In genomic region chr6:157726892-157727628, GRCh38 we compare ENCODE assay signal across 1 cellular context.
A peak's percentile ranks its signal among the peaks of the same experiment; 100 is the strongest.
TF ChIP-seq lines count a peak whose summit lies in the region.

No MANE protein-coding gene starts in this region.

TF ChIP-seq in HepG2, 621 proteins besides CTCF, POLR2A, EP300 and RAD21 (continued from another document and continues in another):
- no peak for TF ChIP-seq ZBTB20 (CRISPR knock-in tag; IDR thresholded peaks at IDR 0.05; ENCODE audit: borderline replicate concordance, low read depth)
- TF ChIP-seq ZBTB21 (CRISPR knock-in tag; IDR thresholded peaks at IDR 0.05): no peak
- no peak for TF ChIP-seq ZNF703 (CRISPR knock-in tag; IDR thresholded peaks at IDR 0.05; ENCODE audit: borderline replicate concordance)
- no peak for TF ChIP-seq SP2 (CRISPR knock-in tag; IDR thresholded peaks at IDR 0.05)
- TF ChIP-seq ZNF678 (CRISPR knock-in tag; IDR thresholded peaks at IDR 0.05): no peak
- TF ChIP-seq, protein P1, sequence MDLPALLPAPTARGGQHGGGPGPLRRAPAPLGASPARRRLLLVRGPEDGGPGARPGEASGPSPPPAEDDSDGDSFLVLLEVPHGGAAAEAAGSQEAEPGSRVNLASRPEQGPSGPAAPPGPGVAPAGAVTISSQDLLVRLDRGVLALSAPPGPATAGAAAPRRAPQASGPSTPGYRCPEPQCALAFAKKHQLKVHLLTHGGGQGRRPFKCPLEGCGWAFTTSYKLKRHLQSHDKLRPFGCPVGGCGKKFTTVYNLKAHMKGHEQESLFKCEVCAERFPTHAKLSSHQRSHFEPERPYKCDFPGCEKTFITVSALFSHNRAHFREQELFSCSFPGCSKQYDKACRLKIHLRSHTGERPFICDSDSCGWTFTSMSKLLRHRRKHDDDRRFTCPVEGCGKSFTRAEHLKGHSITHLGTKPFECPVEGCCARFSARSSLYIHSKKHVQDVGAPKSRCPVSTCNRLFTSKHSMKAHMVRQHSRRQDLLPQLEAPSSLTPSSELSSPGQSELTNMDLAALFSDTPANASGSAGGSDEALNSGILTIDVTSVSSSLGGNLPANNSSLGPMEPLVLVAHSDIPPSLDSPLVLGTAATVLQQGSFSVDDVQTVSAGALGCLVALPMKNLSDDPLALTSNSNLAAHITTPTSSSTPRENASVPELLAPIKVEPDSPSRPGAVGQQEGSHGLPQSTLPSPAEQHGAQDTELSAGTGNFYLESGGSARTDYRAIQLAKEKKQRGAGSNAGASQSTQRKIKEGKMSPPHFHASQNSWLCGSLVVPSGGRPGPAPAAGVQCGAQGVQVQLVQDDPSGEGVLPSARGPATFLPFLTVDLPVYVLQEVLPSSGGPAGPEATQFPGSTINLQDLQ (CRISPR knock-in tag; IDR thresholded peaks at IDR 0.05): no peak
- TF ChIP-seq BCL6 (CRISPR knock-in tag; IDR thresholded peaks at IDR 0.05): 0 out of 2 replicates have a peak, but pooled peaks have one; percentile 2
- TF ChIP-seq TEAD2 (CRISPR knock-in tag; IDR thresholded peaks at IDR 0.05): no peak
- TF ChIP-seq, protein P2, sequence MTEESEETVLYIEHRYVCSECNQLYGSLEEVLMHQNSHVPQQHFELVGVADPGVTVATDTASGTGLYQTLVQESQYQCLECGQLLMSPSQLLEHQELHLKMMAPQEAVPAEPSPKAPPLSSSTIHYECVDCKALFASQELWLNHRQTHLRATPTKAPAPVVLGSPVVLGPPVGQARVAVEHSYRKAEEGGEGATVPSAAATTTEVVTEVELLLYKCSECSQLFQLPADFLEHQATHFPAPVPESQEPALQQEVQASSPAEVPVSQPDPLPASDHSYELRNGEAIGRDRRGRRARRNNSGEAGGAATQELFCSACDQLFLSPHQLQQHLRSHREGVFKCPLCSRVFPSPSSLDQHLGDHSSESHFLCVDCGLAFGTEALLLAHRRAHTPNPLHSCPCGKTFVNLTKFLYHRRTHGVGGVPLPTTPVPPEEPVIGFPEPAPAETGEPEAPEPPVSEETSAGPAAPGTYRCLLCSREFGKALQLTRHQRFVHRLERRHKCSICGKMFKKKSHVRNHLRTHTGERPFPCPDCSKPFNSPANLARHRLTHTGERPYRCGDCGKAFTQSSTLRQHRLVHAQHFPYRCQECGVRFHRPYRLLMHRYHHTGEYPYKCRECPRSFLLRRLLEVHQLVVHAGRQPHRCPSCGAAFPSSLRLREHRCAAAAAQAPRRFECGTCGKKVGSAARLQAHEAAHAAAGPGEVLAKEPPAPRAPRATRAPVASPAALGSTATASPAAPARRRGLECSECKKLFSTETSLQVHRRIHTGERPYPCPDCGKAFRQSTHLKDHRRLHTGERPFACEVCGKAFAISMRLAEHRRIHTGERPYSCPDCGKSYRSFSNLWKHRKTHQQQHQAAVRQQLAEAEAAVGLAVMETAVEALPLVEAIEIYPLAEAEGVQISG (CRISPR knock-in tag; IDR thresholded peaks at IDR 0.05): no peak
- TF ChIP-seq ZBTB7A (CRISPR knock-in tag; IDR thresholded peaks at IDR 0.05): no peak
- TF ChIP-seq GZF1 (CRISPR knock-in tag; IDR thresholded peaks at IDR 0.05): no peak
- TF ChIP-seq, protein P3, sequence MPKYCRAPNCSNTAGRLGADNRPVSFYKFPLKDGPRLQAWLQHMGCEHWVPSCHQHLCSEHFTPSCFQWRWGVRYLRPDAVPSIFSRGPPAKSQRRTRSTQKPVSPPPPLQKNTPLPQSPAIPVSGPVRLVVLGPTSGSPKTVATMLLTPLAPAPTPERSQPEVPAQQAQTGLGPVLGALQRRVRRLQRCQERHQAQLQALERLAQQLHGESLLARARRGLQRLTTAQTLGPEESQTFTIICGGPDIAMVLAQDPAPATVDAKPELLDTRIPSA (CRISPR knock-in tag; IDR thresholded peaks at IDR 0.05; ENCODE audit: borderline replicate concordance): no peak
- TF ChIP-seq, protein P4, sequence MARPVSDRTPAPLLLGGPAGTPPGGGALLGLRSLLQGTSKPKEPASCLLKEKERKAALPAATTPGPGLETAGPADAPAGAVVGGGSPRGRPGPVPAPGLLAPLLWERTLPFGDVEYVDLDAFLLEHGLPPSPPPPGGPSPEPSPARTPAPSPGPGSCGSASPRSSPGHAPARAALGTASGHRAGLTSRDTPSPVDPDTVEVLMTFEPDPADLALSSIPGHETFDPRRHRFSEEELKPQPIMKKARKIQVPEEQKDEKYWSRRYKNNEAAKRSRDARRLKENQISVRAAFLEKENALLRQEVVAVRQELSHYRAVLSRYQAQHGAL (CRISPR knock-in tag; IDR thresholded peaks at IDR 0.05; ENCODE audit: not compliant biosample characterization): no peak
- no peak for TF ChIP-seq EED (CRISPR knock-in tag; IDR thresholded peaks at IDR 0.05)
- TF ChIP-seq, protein P5, sequence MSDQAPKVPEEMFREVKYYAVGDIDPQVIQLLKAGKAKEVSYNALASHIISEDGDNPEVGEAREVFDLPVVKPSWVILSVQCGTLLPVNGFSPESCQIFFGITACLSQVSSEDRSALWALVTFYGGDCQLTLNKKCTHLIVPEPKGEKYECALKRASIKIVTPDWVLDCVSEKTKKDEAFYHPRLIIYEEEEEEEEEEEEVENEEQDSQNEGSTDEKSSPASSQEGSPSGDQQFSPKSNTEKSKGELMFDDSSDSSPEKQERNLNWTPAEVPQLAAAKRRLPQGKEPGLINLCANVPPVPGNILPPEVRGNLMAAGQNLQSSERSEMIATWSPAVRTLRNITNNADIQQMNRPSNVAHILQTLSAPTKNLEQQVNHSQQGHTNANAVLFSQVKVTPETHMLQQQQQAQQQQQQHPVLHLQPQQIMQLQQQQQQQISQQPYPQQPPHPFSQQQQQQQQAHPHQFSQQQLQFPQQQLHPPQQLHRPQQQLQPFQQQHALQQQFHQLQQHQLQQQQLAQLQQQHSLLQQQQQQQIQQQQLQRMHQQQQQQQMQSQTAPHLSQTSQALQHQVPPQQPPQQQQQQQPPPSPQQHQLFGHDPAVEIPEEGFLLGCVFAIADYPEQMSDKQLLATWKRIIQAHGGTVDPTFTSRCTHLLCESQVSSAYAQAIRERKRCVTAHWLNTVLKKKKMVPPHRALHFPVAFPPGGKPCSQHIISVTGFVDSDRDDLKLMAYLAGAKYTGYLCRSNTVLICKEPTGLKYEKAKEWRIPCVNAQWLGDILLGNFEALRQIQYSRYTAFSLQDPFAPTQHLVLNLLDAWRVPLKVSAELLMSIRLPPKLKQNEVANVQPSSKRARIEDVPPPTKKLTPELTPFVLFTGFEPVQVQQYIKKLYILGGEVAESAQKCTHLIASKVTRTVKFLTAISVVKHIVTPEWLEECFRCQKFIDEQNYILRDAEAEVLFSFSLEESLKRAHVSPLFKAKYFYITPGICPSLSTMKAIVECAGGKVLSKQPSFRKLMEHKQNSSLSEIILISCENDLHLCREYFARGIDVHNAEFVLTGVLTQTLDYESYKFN (CRISPR knock-in tag; conservative IDR thresholded peaks at IDR 0.05): no peak
- TF ChIP-seq FOXO4 (CRISPR knock-in tag; conservative IDR thresholded peaks at IDR 0.05): no peak
- no peak for TF ChIP-seq TRIM22 (IDR thresholded peaks at IDR 0.05)
- TF ChIP-seq TMF1 (CRISPR knock-in tag; IDR thresholded peaks at IDR 0.05; ENCODE audit: low read depth): no peak
- no peak for TF ChIP-seq NR3C1 (CRISPR knock-in tag; IDR thresholded peaks at IDR 0.05)
- no peak for TF ChIP-seq NCOA2 (CRISPR knock-in tag; IDR thresholded peaks at IDR 0.05)
- TF ChIP-seq HDAC6 (IDR thresholded peaks at IDR 0.05; ENCODE audit: low read depth, low read length): no peak
- no peak for TF ChIP-seq ZNF296 (CRISPR knock-in tag; conservative IDR thresholded peaks at IDR 0.05)
- 0 out of 2 replicates have a peak, but pooled peaks have one; percentile 1 for TF ChIP-seq NR2C2 (CRISPR knock-in tag; IDR thresholded peaks at IDR 0.05; ENCODE audit: borderline replicate concordance)
- TF ChIP-seq, protein P6, sequence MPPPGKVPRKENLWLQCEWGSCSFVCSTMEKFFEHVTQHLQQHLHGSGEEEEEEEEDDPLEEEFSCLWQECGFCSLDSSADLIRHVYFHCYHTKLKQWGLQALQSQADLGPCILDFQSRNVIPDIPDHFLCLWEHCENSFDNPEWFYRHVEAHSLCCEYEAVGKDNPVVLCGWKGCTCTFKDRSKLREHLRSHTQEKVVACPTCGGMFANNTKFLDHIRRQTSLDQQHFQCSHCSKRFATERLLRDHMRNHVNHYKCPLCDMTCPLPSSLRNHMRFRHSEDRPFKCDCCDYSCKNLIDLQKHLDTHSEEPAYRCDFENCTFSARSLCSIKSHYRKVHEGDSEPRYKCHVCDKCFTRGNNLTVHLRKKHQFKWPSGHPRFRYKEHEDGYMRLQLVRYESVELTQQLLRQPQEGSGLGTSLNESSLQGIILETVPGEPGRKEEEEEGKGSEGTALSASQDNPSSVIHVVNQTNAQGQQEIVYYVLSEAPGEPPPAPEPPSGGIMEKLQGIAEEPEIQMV (CRISPR knock-in tag; IDR thresholded peaks at IDR 0.05; ENCODE audit: low read depth): no peak
- no peak for TF ChIP-seq HNRNPH1 (optimal IDR thresholded peaks at IDR 0.05; ENCODE audit: low read depth, low read length)
- TF ChIP-seq ESRRA (CRISPR knock-in tag; IDR thresholded peaks at IDR 0.05; ENCODE audit: low read depth): no peak
- TF ChIP-seq PRPF4 (IDR thresholded peaks at IDR 0.05; ENCODE audit: low read depth, low read length, poor library complexity, severe bottlenecking): no peak
- TF ChIP-seq RORA (CRISPR knock-in tag; IDR thresholded peaks at IDR 0.05): no peak
- TF ChIP-seq NCOR1 (IDR thresholded peaks at IDR 0.05; ENCODE audit: borderline replicate concordance, low read length): no peak
- TF ChIP-seq NR2F1 (CRISPR knock-in tag; IDR thresholded peaks at IDR 0.05): no peak
- TF ChIP-seq KAT8 (CRISPR knock-in tag; IDR thresholded peaks at IDR 0.05): no peak
- TF ChIP-seq CHD4 (IDR thresholded peaks at IDR 0.05; ENCODE audit: borderline replicate concordance, low read length): no peak; the same call in 1 of the 2 replicates
- TF ChIP-seq ZNF335 (CRISPR knock-in tag; IDR thresholded peaks at IDR 0.05): 0 out of 2 replicates have a peak, but pooled peaks have one; percentile 20
- TF ChIP-seq PHB2 (IDR thresholded peaks at IDR 0.05; ENCODE audit: partially characterized antibody): no peak
- TF ChIP-seq NFYC (CRISPR knock-in tag; IDR thresholded peaks at IDR 0.05): no peak
- TF ChIP-seq MZF1 (CRISPR knock-in tag; IDR thresholded peaks at IDR 0.05; ENCODE audit: borderline replicate concordance): no peak
- TF ChIP-seq PHF21A (CRISPR knock-in tag; IDR thresholded peaks at IDR 0.05): peak; percentile 65; the same call in 1 of the 2 replicates
- no peak for TF ChIP-seq NFKB2 (CRISPR knock-in tag; IDR thresholded peaks at IDR 0.05; ENCODE audit: borderline replicate concordance)
- no peak for TF ChIP-seq ZBTB46 (CRISPR knock-in tag; IDR thresholded peaks at IDR 0.05; ENCODE audit: borderline replicate concordance)
- TF ChIP-seq BRF2 (CRISPR knock-in tag; IDR thresholded peaks at IDR 0.05): no peak
- TF ChIP-seq, protein P7, sequence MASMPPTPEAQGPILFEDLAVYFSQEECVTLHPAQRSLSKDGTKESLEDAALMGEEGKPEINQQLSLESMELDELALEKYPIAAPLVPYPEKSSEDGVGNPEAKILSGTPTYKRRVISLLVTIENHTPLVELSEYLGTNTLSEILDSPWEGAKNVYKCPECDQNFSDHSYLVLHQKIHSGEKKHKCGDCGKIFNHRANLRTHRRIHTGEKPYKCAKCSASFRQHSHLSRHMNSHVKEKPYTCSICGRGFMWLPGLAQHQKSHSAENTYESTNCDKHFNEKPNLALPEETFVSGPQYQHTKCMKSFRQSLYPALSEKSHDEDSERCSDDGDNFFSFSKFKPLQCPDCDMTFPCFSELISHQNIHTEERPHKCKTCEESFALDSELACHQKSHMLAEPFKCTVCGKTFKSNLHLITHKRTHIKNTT (CRISPR knock-in tag; IDR thresholded peaks at IDR 0.05): no peak
- no peak for TF ChIP-seq MXI1 (IDR thresholded peaks at IDR 0.05; ENCODE audit: borderline replicate concordance, low read depth, low read length)
- TF ChIP-seq ZNF543 (CRISPR knock-in tag; IDR thresholded peaks at IDR 0.05): 0 out of 2 replicates have a peak, but pooled peaks have one; percentile 65
- TF ChIP-seq XBP1 (CRISPR knock-in tag; IDR thresholded peaks at IDR 0.05): no peak
